ENCODE assay signal across 17 cellular contexts in genomic region chr3:64957639-64958038, GRCh38.
"Had no signal": no experiment of that assay in that cellular context is flagged by ENCODE, and none has a peak within 500 bp of the region (broad histone marks: within the 10 kb centered on the region; RNA-seq: fewer than 3 reads in every experiment).

No MANE protein-coding gene starts in this region.

- H3K27me3 ChIP-seq: body of pancreas, spleen, upper lobe of right lung had no signal

- H3K9me3 ChIP-seq: body of pancreas, lower lobe of right lung, spleen, upper lobe of right lung had no signal

- H3K36me3 ChIP-seq: lower lobe of right lung, spleen, upper lobe of right lung had no signal

- H3K4me3 ChIP-seq: body of pancreas, lower lobe of right lung, spleen, upper lobe of right lung had no signal

- H3K27ac ChIP-seq: body of pancreas, lower lobe of right lung, spleen, upper lobe of right lung had no signal

- ATAC-seq: activated CD8-positive, alpha-beta T cell treated with anti-CD3 and anti-CD28 coated beads for 36 hours; lower lobe of right lung; natural killer cell treated with Interleukin-12 subunit alpha and Interleukin-12 subunit beta and Interleukin-15 and Interleukin-18, amount 100 ng/mL, for 72 hours; stimulated activated naive B cell treated with anti-CD40 and anti-IgM and Interleukin-4, amounts not matched to agents 10 μg/mL and 1 μg/mL and 100 μg/mL, for 72 hours; upper lobe of right lung had no signal

- DNase-seq: activated CD4-positive, alpha-beta T cell treated with anti-CD3 and anti-CD28 coated beads for 48 hours; activated CD4-positive, CD25-positive, alpha-beta regulatory T cell; activated CD8-positive, alpha-beta T cell treated with anti-CD3 and anti-CD28 coated beads for 36 hours; activated naive CD4-positive, alpha-beta T cell treated with Interleukin-2 at 50 U/mL for 16 hours; activated naive CD8-positive, alpha-beta T cell treated with anti-CD3 and anti-CD28 coated beads, Interleukin-2, amount 10 ng/mL, durations not matched to agents 7 days and 5 days; activated T-cell treated with anti-CD3 and anti-CD28 coated beads, Interleukin-2, amount 50 U/mL, for 24 hours; amygdala; caudate nucleus; lower lobe of right lung; nucleus accumbens; spleen; stimulated activated naive B cell treated with anti-CD40 and anti-IgM and Interleukin-4, amounts not matched to agents 10 μg/mL and 1 μg/mL and 100 μg/mL, for 72 hours; T-helper 1 cell; T1000; upper lobe of right lung had no signal
